In genomic region chr17:45170280-45170975, GRCh38 we compare ENCODE assay signal across 10 cellular contexts. TPM values are rescaled to one million over a fixed set of nuclear protein-coding genes. Genes with fewer than 3 reads are reported as not detected.
DNase-seq lines count a peak whose midpoint lies in the region; ATAC-seq, FAIRE-seq and TF ChIP-seq lines count a peak whose summit lies in the region.
"Had no signal": no experiment of that assay in that cellular context is flagged by ENCODE, and none has a peak within 500 bp of the region (broad histone marks: within the 10 kb centered on the region; RNA-seq: fewer than 3 reads in every experiment).

No MANE protein-coding gene starts in this region.

- H3K4me3 ChIP-seq in neutrophil (ENCODE audit: low read depth in 1 of 2, low read length in 1 of 2): no peak overlapping the region

- no peaks in the 10 kb centered on the region for H3K27me3 ChIP-seq in neutrophil

- TF ChIP-seq CTCF in neutrophil (IDR thresholded peaks at IDR 0.05): no peak
- TF ChIP-seq CTCF in D721Med (IDR thresholded peaks at IDR 0.05; ENCODE audit: insufficient read depth, missing control alignments): no peak

- H3K9me3 ChIP-seq in neutrophil: no peaks in the 10 kb centered on the region

- no peak for FAIRE-seq in D721Med (lab: Jason Lieb, UNC)

- H3K4me1 ChIP-seq in neutrophil (ENCODE audit: control insufficient read depth in 1 of 2, insufficient read depth in 1 of 2, low read depth in 1 of 2, low read length in 1 of 2): peaks cover 44 to 48% of the 10 kb centered on the region in 2 experiments

- no peak for DNase-seq in Right ventricle myocardium superior
- DNase-seq in left ventricle myocardium superior: no peak
- no peak for DNase-seq in epithelial cell of prostate (ENCODE audit: low read depth, low spot score)
- no peak for DNase-seq in RPMI8226
- no peak for DNase-seq in NCI-H524 treated with DMSO at 0.1 percent for 48 hours (lab: John Stamatoyannopoulos, UW)
- DNase-seq in D721Med (ENCODE audit: insufficient read length, low spot score): no peak
- DNase-seq: activated gamma-delta T cell; CD4-positive, alpha-beta memory T cell had no signal

- H3K27ac ChIP-seq in epithelial cell of prostate: peak overlapping the region; percentile 100
- H3K27ac ChIP-seq in neutrophil: peak overlapping the region; percentile 70

- ATAC-seq in Right ventricle myocardium superior (ENCODE audit: poor library complexity) (peak; percentile 7), left ventricle myocardium superior (no peak), HG03097 (IDR thresholded peaks at IDR 0.05; ENCODE audit: low FRiP score, unreplicated experiment) (no peak)

- peaks cover 5% of the 10 kb centered on the region for H3K36me3 ChIP-seq in neutrophil

- intact Hi-C loops in Right ventricle myocardium superior (cut with DNase I): no loop called here
- intact Hi-C loops in left ventricle myocardium superior (cut with micrococcal nuclease): no loop called here

RNA-seq across cellular contexts. Expression of gene HEXIM2, which starts 8.8 kb away (rescaled TPM):
- total RNA-seq in Right ventricle myocardium superior (8.0 TPM), left ventricle myocardium superior (8.9 TPM)

RNA-seq across cellular contexts. Expression of gene HEXIM1, which starts 22.2 kb away (rescaled TPM):
- total RNA-seq in Right ventricle myocardium superior (31.2 TPM), left ventricle myocardium superior (35.1 TPM)

RNA-seq across cellular contexts. Expression of gene ACBD4, which starts 34.9 kb away (rescaled TPM):
- 8.0 TPM for total RNA-seq in Right ventricle myocardium superior
- total RNA-seq in left ventricle myocardium superior: 7.7 TPM

RNA-seq across cellular contexts. Expression of gene PLCD3, which starts 38.1 kb away (rescaled TPM):
- 201 TPM for total RNA-seq in Right ventricle myocardium superior
- total RNA-seq in left ventricle myocardium superior: 281 TPM

RNA-seq across cellular contexts. Expression of gene FMNL1, which starts 51.3 kb away (rescaled TPM):
- total RNA-seq in Right ventricle myocardium superior (12.0 TPM), left ventricle myocardium superior (14.0 TPM)
